In genomic region chr12:4032906-4033628, GRCh38 we compare ENCODE assay signal across 18 cellular contexts.
DNase-seq lines count a peak whose midpoint lies in the region; ATAC-seq, FAIRE-seq and TF ChIP-seq lines count a peak whose summit lies in the region.
"Had no signal": no experiment of that assay in that cellular context is flagged by ENCODE, and none has a peak within 500 bp of the region (broad histone marks: within the 10 kb centered on the region; RNA-seq: fewer than 3 reads in every experiment).

No MANE protein-coding gene starts in this region.

- 48% methylated on average over 5 of the region's 5 CpGs for WGBS in A549 (ENCODE audit: missing lambda C conversion rate)
- WGBS in IMR-90 (ENCODE audit: extremely low coverage in 2 of 2, insufficient read length in 1 of 2), 2 experiments = no CpG with 5 or more reads among the region's 5 CpGs

- H3K4me2 ChIP-seq in A549 (peak overlapping the region; percentile 35; the same call in 2 of the 3 replicates), IMR-90 (ENCODE audit: low read depth, low read length) (no peak overlapping the region)

- no peak overlapping the region for H3K9ac ChIP-seq in IMR-90 (ENCODE audit: low read depth, low read length)

- no peaks in the 10 kb centered on the region for H3K9me1 ChIP-seq in IMR-90 (ENCODE audit: insufficient read depth, low read length)

- no peak overlapping the region for H2AK5ac ChIP-seq in IMR-90 (ENCODE audit: low read depth, low read length)

- no peaks in the 10 kb centered on the region for H3K79me1 ChIP-seq in IMR-90 (ENCODE audit: low read depth in 1 of 2, low read length in 2 of 2)

- TF ChIP-seq POLR2A in A549 (IDR thresholded peaks at IDR 0.05; ENCODE audit: low read length) (no peak), IMR-90 (IDR thresholded peaks at IDR 0.05; ENCODE audit: low read depth, low read length) (no peak)

- H2BK20ac ChIP-seq in IMR-90 (ENCODE audit: low read depth, low read length) = no peak overlapping the region

- TF ChIP-seq CTCF in A549 (IDR thresholded peaks at IDR 0.05) = no peak
- no peak for TF ChIP-seq CTCF in IMR-90 (conservative IDR thresholded peaks at IDR 0.05; ENCODE audit: low read depth, low read length)
- TF ChIP-seq CTCF in epithelial cell of esophagus (IDR thresholded peaks at IDR 0.05; ENCODE audit: insufficient read depth, low read depth, low read length, missing control alignments) = no peak

- no peak overlapping the region for H2AFZ ChIP-seq in IMR-90 (replicated peaks; ENCODE audit: low read length, poor library complexity)

- dilution Hi-C loops in IMR-90 (cut with HindIII; ENCODE audit: low sequenced_read_pairs, unreplicated experiment) = no loop called here

- intact Hi-C loops in IMR-90 (cut with micrococcal nuclease) = no loop called here

- H3K23ac ChIP-seq in IMR-90 (ENCODE audit: low read depth, low read length) = no peak overlapping the region

- no peak overlapping the region for H3K18ac ChIP-seq in IMR-90 (ENCODE audit: low read depth, low read length)

- H2BK5ac ChIP-seq in IMR-90 (ENCODE audit: low read depth, low read length, poor library complexity, severe bottlenecking) = no peak overlapping the region

- no peak overlapping the region for H3K56ac ChIP-seq in IMR-90 (ENCODE audit: extremely low read depth, insufficient read depth, low read length)

- H3K27ac ChIP-seq in A549 (0 out of 6 replicates have a peak overlapping the region, but pooled peaks of 1 of the 2 experiments have one; percentile 22), IMR-90 (ENCODE audit: insufficient read depth, low read length) (no peak overlapping the region)
- H3K27ac ChIP-seq: brain microvascular endothelial cell had no signal

- H3K4me1 ChIP-seq in A549 (peaks cover 26% of the 10 kb centered on the region), IMR-90 (ENCODE audit: control insufficient read depth, insufficient read depth, low read length) (peaks cover 15% of the 10 kb centered on the region)

- no TSS peak for BruUV-seq in IMR-90 (replicated peaks; lab: Mats Ljungman, UMichigan)

- CTCF ChIA-PET in A549 (lab: Yijun Ruan, JAX) (interaction anchor here (0.6 to 14.6 kb wide), 9 partner anchors 18 to 733 kb away, joined by 3 to 338 read pairs (median 3); no protein-coding TSS in a partner anchor), IMR-90 (lab: Yijun Ruan, JAX) (interaction anchor here (0.6 to 1.0 kb wide), 3 partner anchors 37 to 244 kb away, joined by 3 to 8 read pairs (median 4); no protein-coding TSS in a partner anchor)

- H4K20me1 ChIP-seq in IMR-90 (ENCODE audit: insufficient read depth, low read length) = no peaks in the 10 kb centered on the region

- H3K9me3 ChIP-seq in A549 = no peaks in the 10 kb centered on the region
- H3K9me3 ChIP-seq in IMR-90 (ENCODE audit: control insufficient read depth, insufficient read depth, low read length) = no peaks in the 10 kb centered on the region
- H3K9me3 ChIP-seq: pancreas had no signal

- TF ChIP-seq EP300 in A549 (IDR thresholded peaks at IDR 0.05) = no peak

- TF ChIP-seq RAD21 in A549 (conservative IDR thresholded peaks at IDR 0.05 in 1 of 2, IDR thresholded peaks at IDR 0.05 in 1 of 2) (no peak), IMR-90 (IDR thresholded peaks at IDR 0.05; ENCODE audit: low read length) (no peak)

- DNase-seq in A549 (ENCODE audit: low read depth in 1 of 2, low spot score in 1 of 2) = no peak
- peak; percentile 32 for DNase-seq in IMR-90
- DNase-seq in epithelial cell of esophagus (ENCODE audit: low read depth) = peak; percentile 97
- DNase-seq in medulla oblongata (ENCODE audit: extremely low spot score) = peak; percentile 26
- DNase-seq in NCI-H128 (lab: John Stamatoyannopoulos, UW; ENCODE audit: unreplicated experiment) = no peak
- DNase-seq in HPDE6-E6E7 (ENCODE audit: extremely low spot score) = no peak
- no peak for DNase-seq in SIG-M5 treated with dmso at 0.1 percent for 504 hours (lab: John Stamatoyannopoulos, UW; ENCODE audit: unreplicated experiment)
- no peak for DNase-seq in NAMALWA (ENCODE audit: low spot score)
- DNase-seq: 8988T; activated B cell treated with CpG ODN at 0.5 μM for 24 hours; brain microvascular endothelial cell; CD8-positive, alpha-beta T cell; NCI-H187 treated with DMSO at 0.1 percent for 48 hours; NCI-H69; pancreas; substantia nigra; T-helper 1 cell had no signal

- POLR2A ChIA-PET in A549 (lab: Yijun Ruan, JAX) = interaction anchor here (1.9 kb wide), 1 partner anchor 35 kb away, joined by 8 read pairs; no protein-coding TSS in a partner anchor
- POLR2A ChIA-PET in IMR-90 (lab: Charles Lee; ENCODE audit: unreplicated experiment) = interaction anchor here (0.6 kb wide), 1 partner anchor 149 kb away, joined by 12 read pairs; no protein-coding TSS in a partner anchor

- 0 out of 2 replicates have a peak overlapping the region, but pooled peaks have one; percentile 2 for H4K5ac ChIP-seq in IMR-90 (ENCODE audit: low read depth, low read length)

- H2BK15ac ChIP-seq in IMR-90 (ENCODE audit: low read depth, low read length) = no peak overlapping the region

- no peak for FAIRE-seq in A549 (lab: Jason Lieb, UNC)
- FAIRE-seq: G401.6, pancreas had no signal

- H3K4ac ChIP-seq in IMR-90 (ENCODE audit: low read depth, low read length) = no peak overlapping the region

- H4K8ac ChIP-seq in IMR-90 (ENCODE audit: low read depth in 2 of 2, low read length in 2 of 2) = no peak overlapping the region

- H2AK9ac ChIP-seq in IMR-90 (replicated peaks; ENCODE audit: low read depth, low read length, poor library complexity) = no peak overlapping the region

- in situ Hi-C loops in IMR-90 (cut with MboI; ENCODE audit: low sequenced_read_pairs) = no loop called here

- H2BK120ac ChIP-seq in IMR-90 (ENCODE audit: low read depth, low read length) = 0 out of 2 replicates have a peak overlapping the region, but pooled peaks have one; percentile 27

- H3K4me3 ChIP-seq in A549 (no peak overlapping the region), IMR-90 (ENCODE audit: insufficient read depth, low read depth, low read length) (no peak overlapping the region), epithelial cell of esophagus (ENCODE audit: low read length) (no peak overlapping the region)
- H3K4me3 ChIP-seq: pancreas had no signal

- ATAC-seq in A549 (no peak), IMR-90 (ENCODE audit: low read depth) (no peak)
- ATAC-seq: CD8-positive, alpha-beta T cell; pancreas had no signal

- no peaks in the 10 kb centered on the region for H3K36me3 ChIP-seq in IMR-90 (ENCODE audit: control insufficient read depth, insufficient read depth, low read length)
- H3K36me3 ChIP-seq: brain microvascular endothelial cell, pancreas had no signal

- H3K27me3 ChIP-seq in IMR-90 (ENCODE audit: control insufficient read depth, insufficient read depth, low read length) = peaks cover 15% of the 10 kb centered on the region
- H3K27me3 ChIP-seq: pancreas had no signal

- H4K91ac ChIP-seq in IMR-90 (ENCODE audit: insufficient read depth, low read depth, low read length) = no peak overlapping the region

- H3K14ac ChIP-seq in IMR-90 (replicated peaks; ENCODE audit: low read depth, low read length) = no peak overlapping the region

TF ChIP-seq in A549, 52 proteins besides CTCF, POLR2A, EP300 and RAD21:
- TF ChIP-seq PHF8 (IDR thresholded peaks at IDR 0.05; ENCODE audit: borderline replicate concordance, low read depth) (no peak), CEBPB (IDR thresholded peaks at IDR 0.05) (no peak), CHD4 (IDR thresholded peaks at IDR 0.05; ENCODE audit: borderline replicate concordance) (no peak), USF2 (IDR thresholded peaks at IDR 0.05) (no peak), HOXB13 (CRISPR knock-in tag; IDR thresholded peaks at IDR 0.05; ENCODE audit: low read depth) (no peak), NR3C1 (IDR thresholded peaks at IDR 0.05) (no peak)

TF ChIP-seq in IMR-90, 13 proteins besides CTCF, POLR2A, EP300 and RAD21:
- no peak for TF ChIP-seq NFE2L2 (IDR thresholded peaks at IDR 0.05; ENCODE audit: low read depth, low read length)
- no peak for TF ChIP-seq BHLHE40 (IDR thresholded peaks at IDR 0.05; ENCODE audit: low read depth, low read length)
- TF ChIP-seq ELK1 (IDR thresholded peaks at IDR 0.05; ENCODE audit: borderline replicate concordance, low read depth, low read length) = no peak
- TF ChIP-seq MXI1 (IDR thresholded peaks at IDR 0.05; ENCODE audit: borderline replicate concordance, low read depth, low read length) = no peak

Comparison
In these comparisons a context has a peak if more than half of its experiments do, and no peak if none do; other contexts are left out.
1. DNase-seq: peak in IMR-90 (single experiment), epithelial cell of esophagus (single experiment) and medulla oblongata (single experiment); none in A549 (0 of 2), NCI-H128 (single experiment), HPDE6-E6E7 (single experiment), SIG-M5 treated with dmso at 0.1 percent for 504 hours (single experiment) and NAMALWA (single experiment).